In genomic region chrX:10990418-10990817, GRCh38 we compare ENCODE assay signal across 22 cellular contexts.
"Had no signal": no experiment of that assay in that cellular context is flagged by ENCODE, and none has a peak within 500 bp of the region (broad histone marks: within the 10 kb centered on the region; RNA-seq: fewer than 3 reads in every experiment).

No MANE protein-coding gene starts in this region.

- DNase-seq: activated CD4-positive, alpha-beta memory T cell treated with anti-CD3 and anti-CD28 coated beads, Interleukin-2, amount 10 ng/mL, durations not matched to agents 7 days and 5 days; activated CD4-positive, alpha-beta T cell treated with anti-CD3 and anti-CD28 coated beads for 36 hours; activated CD4-positive, alpha-beta T cell treated with anti-CD3 and anti-CD28 coated beads, Interleukin-2, amount 50 U/mL, for 1 hour; activated gamma-delta T cell; activated naive CD4-positive, alpha-beta T cell treated with anti-CD3 and anti-CD28 coated beads for 36 hours; activated naive CD8-positive, alpha-beta T cell treated with anti-CD3 and anti-CD28 coated beads for 36 hours; activated T-cell treated with anti-CD3 and anti-CD28 coated beads for 4 hours; activated T-cell treated with anti-CD3 and anti-CD28 coated beads, Interleukin-2, amount 50 U/mL, for 48 hours; caudate nucleus; MM.1S; NCI-H1105; NCI-H1436; NCI-H187; NCI-H2081; NCI-H446; NCI-H524; PC-3; SHP77 treated with DMSO at 0.1 percent for 48 hours; SK-N-SH; T-helper 1 cell; WERI-Rb-1 had no signal

- H3K9me3 ChIP-seq: SK-N-SH had no signal

- H3K27me3 Mint-ChIP-seq: activated CD4-positive, alpha-beta memory T cell treated with anti-CD3 and anti-CD28 coated beads, Interleukin-2, amount 10 ng/mL, durations not matched to agents 7 days and 5 days; activated CD4-positive, alpha-beta T cell treated with anti-CD3 and anti-CD28 coated beads for 36 hours; activated naive CD8-positive, alpha-beta T cell treated with anti-CD3 and anti-CD28 coated beads for 36 hours; activated T-helper 17 cell treated with anti-CD3 and anti-CD28 coated beads, Interleukin-2, amount 50 U/mL, for 72 hours had no signal

- H3K4me1 Mint-ChIP-seq: activated CD4-positive, alpha-beta memory T cell treated with anti-CD3 and anti-CD28 coated beads, Interleukin-2, amount 10 ng/mL, durations not matched to agents 7 days and 5 days; activated CD4-positive, alpha-beta T cell treated with anti-CD3 and anti-CD28 coated beads for 36 hours; activated naive CD8-positive, alpha-beta T cell treated with anti-CD3 and anti-CD28 coated beads for 36 hours; activated T-helper 17 cell treated with anti-CD3 and anti-CD28 coated beads, Interleukin-2, amount 50 U/mL, for 72 hours had no signal

- H3K4me2 ChIP-seq: SK-N-SH had no signal

- H3K36me3 Mint-ChIP-seq: activated naive CD8-positive, alpha-beta T cell treated with anti-CD3 and anti-CD28 coated beads for 36 hours had no signal

- H3K36me3 ChIP-seq: WERI-Rb-1 had no signal

- H3K9me3 Mint-ChIP-seq: activated naive CD4-positive, alpha-beta T cell treated with anti-CD3 and anti-CD28 coated beads for 36 hours; activated naive CD8-positive, alpha-beta T cell treated with anti-CD3 and anti-CD28 coated beads for 36 hours had no signal

- H3K4me3 Mint-ChIP-seq: activated CD4-positive, alpha-beta memory T cell treated with anti-CD3 and anti-CD28 coated beads, Interleukin-2, amount 10 ng/mL, durations not matched to agents 7 days and 5 days; activated CD4-positive, alpha-beta T cell treated with anti-CD3 and anti-CD28 coated beads for 36 hours; activated naive CD4-positive, alpha-beta T cell treated with anti-CD3 and anti-CD28 coated beads for 36 hours; activated naive CD8-positive, alpha-beta T cell treated with anti-CD3 and anti-CD28 coated beads for 36 hours; activated T-helper 17 cell treated with anti-CD3 and anti-CD28 coated beads, Interleukin-2, amount 50 U/mL, for 72 hours had no signal

- H3K27ac Mint-ChIP-seq: activated CD4-positive, alpha-beta memory T cell treated with anti-CD3 and anti-CD28 coated beads, Interleukin-2, amount 10 ng/mL, durations not matched to agents 7 days and 5 days; activated CD4-positive, alpha-beta T cell treated with anti-CD3 and anti-CD28 coated beads for 36 hours; activated naive CD4-positive, alpha-beta T cell treated with anti-CD3 and anti-CD28 coated beads for 36 hours; activated naive CD8-positive, alpha-beta T cell treated with anti-CD3 and anti-CD28 coated beads for 36 hours; activated T-helper 17 cell treated with anti-CD3 and anti-CD28 coated beads, Interleukin-2, amount 50 U/mL, for 72 hours had no signal

- H3K9ac ChIP-seq: SK-N-SH had no signal

- H3K27ac ChIP-seq: WERI-Rb-1 had no signal
